Comparison of ENCODE assay signal across 22 cellular contexts in the genomic region with DNA sequence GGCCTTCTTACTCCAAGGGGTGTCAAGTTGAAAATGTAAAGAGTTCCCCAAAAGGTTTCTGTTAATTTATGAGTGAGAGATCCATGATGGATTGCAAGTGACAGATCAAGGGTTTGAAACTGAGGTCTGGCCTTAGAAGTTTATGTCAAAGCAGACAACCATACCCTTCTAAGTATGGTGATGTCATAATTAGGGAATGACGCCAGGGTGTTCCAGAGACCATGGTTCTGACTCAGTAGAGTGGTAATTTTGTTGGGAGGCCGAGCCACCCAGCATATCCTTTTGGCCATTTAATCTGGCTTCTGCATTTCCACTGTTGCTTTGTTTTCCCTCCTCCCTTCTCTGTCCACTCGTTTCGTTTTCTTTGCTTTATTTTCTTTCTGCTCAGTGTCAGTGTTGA. TPM values are rescaled to one million over a fixed set of nuclear protein-coding genes. Genes with fewer than 3 reads are reported as not detected.
DNase-seq lines count a peak whose midpoint lies in the region; ATAC-seq and TF ChIP-seq lines count a peak whose summit lies in the region.
"Had no signal": no experiment of that assay in that cellular context is flagged by ENCODE, and none has a peak within 500 bp of the region (broad histone marks: within the 10 kb centered on the region; RNA-seq: fewer than 3 reads in every experiment).

No MANE protein-coding gene starts in this region.

- H3K79me2 ChIP-seq in Loucy (ENCODE audit: insufficient read depth, low read length), result peaks cover 51% of the 10 kb centered on the region

- peaks cover 24% of the 10 kb centered on the region for H3K4me1 Mint-ChIP-seq in T-helper 2 cell treated with Interferon-gamma antibody and Interleukin-4, amounts not matched to agents 5 μg/mL and 100 μg/mL, for 36 hours (ENCODE audit: low read depth)
- H3K4me1 Mint-ChIP-seq in mesothelial cell of epicardium, result peaks cover 21% of the 10 kb centered on the region

- peaks cover 23% of the 10 kb centered on the region for H3K4me1 ChIP-seq in Loucy (ENCODE audit: insufficient read depth, low read length, poor library complexity, severe bottlenecking)
- no peaks in the 10 kb centered on the region for H3K4me1 ChIP-seq in BE2C

- ATAC-seq in HG03159 (IDR thresholded peaks at IDR 0.05; ENCODE audit: unreplicated experiment), result no peak
- no peak for ATAC-seq in GM21526 (IDR thresholded peaks at IDR 0.05; ENCODE audit: low FRiP score, unreplicated experiment)
- ATAC-seq: CD8-positive, alpha-beta T cell; left lung; pancreas had no signal

- no peaks in the 10 kb centered on the region for H3F3A ChIP-seq in Loucy (ENCODE audit: low read depth)

- H3K27me3 ChIP-seq in Loucy (ENCODE audit: insufficient read depth, low read length, poor library complexity, severe bottlenecking), result no peaks in the 10 kb centered on the region
- no peaks in the 10 kb centered on the region for H3K27me3 ChIP-seq in BE2C
- H3K27me3 ChIP-seq: cardiac muscle cell, left lung, pancreas had no signal

- peaks cover 5% of the 10 kb centered on the region for H4K20me1 ChIP-seq in Loucy (ENCODE audit: insufficient read depth, low read length, poor library complexity, severe bottlenecking)

- H3K4me3 Mint-ChIP-seq in T-helper 2 cell treated with Interferon-gamma antibody and Interleukin-4, amounts not matched to agents 5 μg/mL and 100 μg/mL, for 36 hours, result peak overlapping the region; percentile 10
- H3K4me3 Mint-ChIP-seq in mesothelial cell of epicardium, result no peak overlapping the region
- H3K4me3 Mint-ChIP-seq: CD8-positive, alpha-beta T cell; T-helper 1 cell treated with Interleukin-12 subunit alpha and Interleukin-12 subunit beta and Interleukin-4 antibody, amounts not matched to agents 30 μg/mL and 1 μg/mL, for 36 hours had no signal

- no peak overlapping the region for H3K9ac ChIP-seq in Loucy (ENCODE audit: low read depth, low read length, poor library complexity, severe bottlenecking)

- no peak for DNase-seq in T-helper 2 cell treated with Interferon-gamma antibody and Interleukin-4, amounts not matched to agents 5 μg/mL and 100 μg/mL, for 36 hours (ENCODE audit: low spot score)
- no peak for DNase-seq in T-helper 2 cell
- peak; percentile 12 to 48 for DNase-seq in cardiac fibroblast (ENCODE audit: low read depth in 2 of 2)
- DNase-seq in mesothelial cell of epicardium (ENCODE audit: low spot score in 2 of 2, unreplicated experiment in 2 of 2), result no peak
- DNase-seq in BE2C, result no peak
- DNase-seq: 8988T; activated CD4-positive, alpha-beta T cell treated with anti-CD3 and anti-CD28 coated beads, Interleukin-2, amount 50 U/mL, for 48 hours; activated gamma-delta T cell treated with Interleukin-2 at 50 U/mL for 16 hours; CD8-positive, alpha-beta T cell; GF-D8; KBM-7; left lung; NCI-H1694; NCI-H526; pancreas; RPMI8226; stimulated activated CD4-positive, alpha-beta T cell treated with anti-CD3 and anti-CD28 coated beads, Interleukin-12 subunit alpha, Interleukin-12 subunit beta, amount 100 ng/mL, for 4 hours had no signal

- no peaks in the 10 kb centered on the region for H3K27me3 Mint-ChIP-seq in T-helper 2 cell treated with Interferon-gamma antibody and Interleukin-4, amounts not matched to agents 5 μg/mL and 100 μg/mL, for 36 hours (ENCODE audit: low read depth)
- no peaks in the 10 kb centered on the region for H3K27me3 Mint-ChIP-seq in mesothelial cell of epicardium (ENCODE audit: low read depth)

- TF ChIP-seq CTCF in Loucy (conservative IDR thresholded peaks at IDR 0.05; ENCODE audit: low read length) (no peak), cardiac fibroblast (IDR thresholded peaks at IDR 0.05; ENCODE audit: low read depth, low read length) (no peak), mesothelial cell of epicardium (IDR thresholded peaks at IDR 0.05; ENCODE audit: unreplicated experiment) (no peak), BE2C (IDR thresholded peaks at IDR 0.05; ENCODE audit: low read depth, low read length) (no peak)

- no peak overlapping the region for H2AFZ ChIP-seq in Loucy (ENCODE audit: low read length)

- H3K4me2 ChIP-seq in Loucy (ENCODE audit: low read depth, low read length, poor library complexity, severe bottlenecking), result peak overlapping the region; percentile 83

- H3K36me3 Mint-ChIP-seq in T-helper 2 cell treated with Interferon-gamma antibody and Interleukin-4, amounts not matched to agents 5 μg/mL and 100 μg/mL, for 36 hours (ENCODE audit: low read depth), result peaks cover 24% of the 10 kb centered on the region
- H3K36me3 Mint-ChIP-seq in mesothelial cell of epicardium, result peaks cover 18% of the 10 kb centered on the region

- H3K9me3 Mint-ChIP-seq in T-helper 2 cell treated with Interferon-gamma antibody and Interleukin-4, amounts not matched to agents 5 μg/mL and 100 μg/mL, for 36 hours, result no peaks in the 10 kb centered on the region
- no peaks in the 10 kb centered on the region for H3K9me3 Mint-ChIP-seq in mesothelial cell of epicardium
- H3K9me3 Mint-ChIP-seq: CD8-positive, alpha-beta T cell; T-helper 1 cell treated with Interleukin-12 subunit alpha and Interleukin-12 subunit beta and Interleukin-4 antibody, amounts not matched to agents 30 μg/mL and 1 μg/mL, for 36 hours had no signal

- H3K27ac Mint-ChIP-seq in T-helper 2 cell treated with Interferon-gamma antibody and Interleukin-4, amounts not matched to agents 5 μg/mL and 100 μg/mL, for 36 hours, result peak overlapping the region; percentile 39
- peak overlapping the region; percentile 27 for H3K27ac Mint-ChIP-seq in mesothelial cell of epicardium
- H3K27ac Mint-ChIP-seq: CD8-positive, alpha-beta T cell had no signal

- H3K4me3 ChIP-seq in Loucy (ENCODE audit: low read length, poor library complexity, severe bottlenecking), result peak overlapping the region; percentile 32
- no peak overlapping the region for H3K4me3 ChIP-seq in cardiac fibroblast (replicated peaks in 1 of 2; ENCODE audit: low read depth in 2 of 2, low read length in 2 of 2)
- H3K4me3 ChIP-seq in BE2C (ENCODE audit: low read depth, low read length), result no peak overlapping the region
- H3K4me3 ChIP-seq: cardiac muscle cell, left lung, pancreas had no signal

- H3K9me2 ChIP-seq in Loucy (replicated peaks; ENCODE audit: low read depth, low read length), result no peaks in the 10 kb centered on the region

- peaks cover 13% of the 10 kb centered on the region; the same call in 1 of the 2 replicates for H3K36me3 ChIP-seq in Loucy (ENCODE audit: insufficient read depth, low read length)
- H3K36me3 ChIP-seq in BE2C, result peaks cover 11% of the 10 kb centered on the region

- H3K9me3 ChIP-seq in Loucy (ENCODE audit: insufficient read depth, low read depth, low read length) (no peaks in the 10 kb centered on the region), BE2C (no peaks in the 10 kb centered on the region)
- H3K9me3 ChIP-seq: left lung, pancreas had no signal

RNA-seq across cellular contexts. Expression of gene TRUB1, which starts 2.7 kb away (rescaled TPM):
- total RNA-seq in mesothelial cell of epicardium, result 20.5 to 23.6 TPM (median 21.4 TPM) in 3 replicates
- polyA plus RNA-seq in BE2C (2012; ENCODE audit: insufficient read depth, insufficient read length, low read depth), result 14.8 TPM

Comparison
In these comparisons a context has a peak if more than half of its experiments do, and no peak if none do; other contexts are left out.
1. DNase-seq: peak in cardiac fibroblast (2 of 2); none in T-helper 2 cell treated with Interferon-gamma antibody and Interleukin-4, amounts not matched to agents 5 μg/mL and 100 μg/mL, for 36 hours (single experiment), T-helper 2 cell (0 of 5), mesothelial cell of epicardium (0 of 2) and BE2C (single experiment).